24 cellular contexts compared by ENCODE assay signal in the genomic region with DNA sequence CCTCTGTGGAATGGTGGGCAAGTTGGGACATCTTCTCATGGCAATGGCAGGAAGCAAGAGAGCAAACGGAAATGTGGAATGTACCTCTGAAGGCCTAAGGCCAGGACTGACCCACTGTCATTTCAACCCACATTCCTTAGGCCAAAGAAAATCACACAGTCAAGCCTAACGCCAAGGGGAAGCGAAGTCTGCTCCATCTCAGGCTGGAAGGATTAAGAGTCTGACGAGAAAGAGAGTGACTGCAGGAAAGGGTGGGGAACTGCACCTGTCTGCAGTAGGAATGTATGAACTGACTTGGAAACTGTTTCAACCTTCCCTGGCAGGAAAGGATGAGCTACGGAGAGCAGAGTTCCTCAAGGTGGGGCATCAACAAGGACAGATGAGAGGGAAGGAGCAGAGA.
"Had no signal": no experiment of that assay in that cellular context is flagged by ENCODE, and none has a peak within 500 bp of the region (broad histone marks: within the 10 kb centered on the region; RNA-seq: fewer than 3 reads in every experiment).

No MANE protein-coding gene starts in this region.

- H3K36me3 Mint-ChIP-seq: naive thymus-derived CD4-positive, alpha-beta T cell had no signal

- H3K36me3 ChIP-seq: heart right ventricle, left lung, lower lobe of right lung, right lobe of liver, stomach, thoracic aorta, transverse colon had no signal

- H3K27me3 ChIP-seq: heart right ventricle, left lung, right lobe of liver, stomach, transverse colon had no signal

- H3K4me1 ChIP-seq: heart right ventricle, left lung, lower lobe of right lung, parathyroid adenoma, psoas muscle, right lobe of liver, stomach, transverse colon had no signal

- FAIRE-seq: endothelial cell of umbilical vein, frontal cortex, keratinocyte, urothelium cell line had no signal

- H3K4me3 Mint-ChIP-seq: endodermal cell; naive thymus-derived CD4-positive, alpha-beta T cell; nephron progenitor cell had no signal

- H3K4me1 Mint-ChIP-seq: endodermal cell; naive thymus-derived CD4-positive, alpha-beta T cell had no signal

- DNase-seq: effector CD4-positive, alpha-beta T cell; endodermal cell; heart right ventricle; hypothalamus; left lung; lower lobe of right lung; mesenchymal stem cell; naive thymus-derived CD4-positive, alpha-beta T cell; nephron progenitor cell; psoas muscle; retina; right lobe of liver; stimulated activated CD4-positive, alpha-beta T cell treated with anti-CD3 and anti-CD28 coated beads, Interleukin-4, amount 100 ng/mL, for 4 hours; stimulated activated naive CD4-positive, alpha-beta T cell; stomach; substantia nigra; transverse colon had no signal

- H3K27ac Mint-ChIP-seq: endodermal cell; naive thymus-derived CD4-positive, alpha-beta T cell; nephron progenitor cell had no signal

- H3K4me3 ChIP-seq: coronary artery, heart right ventricle, left lung, lower lobe of right lung, psoas muscle, right lobe of liver, stomach, thoracic aorta, transverse colon had no signal

- H3K9me3 ChIP-seq: heart right ventricle, lower lobe of right lung, psoas muscle, right lobe of liver, thoracic aorta, transverse colon had no signal

- ATAC-seq: heart right ventricle; left lung; lower lobe of right lung; naive thymus-derived CD4-positive, alpha-beta T cell; psoas muscle; right lobe of liver had no signal
